In the genomic region with DNA sequence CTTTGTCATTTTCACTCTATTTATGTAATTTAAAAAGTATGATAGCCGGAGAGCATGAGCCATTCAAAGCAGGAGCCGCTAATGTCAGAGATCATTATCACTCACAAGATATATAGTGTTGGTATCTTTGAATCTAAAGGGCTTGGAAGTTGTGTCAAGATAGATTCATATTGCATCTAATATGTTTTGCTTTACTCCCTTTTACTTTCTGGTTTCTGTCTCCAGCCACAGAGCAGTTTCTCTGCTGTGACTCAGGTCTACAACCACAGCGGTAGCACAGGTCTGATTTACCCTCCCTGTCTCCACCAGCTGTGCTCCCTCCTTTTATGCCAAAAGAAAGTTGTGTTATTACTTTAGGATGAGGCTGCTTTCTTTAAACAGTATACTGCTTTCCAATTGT, we compare ENCODE assay signal across 13 cellular contexts.
A peak's percentile ranks its signal among the peaks of the same experiment; 100 is the strongest.
DNase-seq lines count a peak whose midpoint lies in the region; ATAC-seq and TF ChIP-seq lines count a peak whose summit lies in the region.
"Had no signal": no experiment of that assay in that cellular context is flagged by ENCODE, and none has a peak within 500 bp of the region (broad histone marks: within the 10 kb centered on the region; RNA-seq: fewer than 3 reads in every experiment).

No MANE protein-coding gene starts in this region.

- DNase-seq in activated CD8-positive, alpha-beta T cell treated with anti-CD3 and anti-CD28 coated beads for 36 hours, result peak; percentile 50
- no peak for DNase-seq in activated CD8-positive, alpha-beta T cell treated with anti-CD3 and anti-CD28 coated beads, Interleukin-2, amount 10 ng/mL, durations not matched to agents 7 days and 5 days
- DNase-seq in SK-N-DZ (ENCODE audit: low spot score), result peak; percentile 13
- DNase-seq in stimulated activated CD4-positive, alpha-beta T cell treated with anti-CD3 and anti-CD28 coated beads, Interleukin-4, amount 100 ng/mL, for 24 hours, result peak; percentile 25
- DNase-seq in SIG-M5 treated with dmso at 0.1 percent for 504 hours (lab: John Stamatoyannopoulos, UW; ENCODE audit: unreplicated experiment), result no peak
- DNase-seq in T-cell, result no peak
- DNase-seq: activated naive CD8-positive, alpha-beta T cell treated with anti-CD3 and anti-CD28 coated beads, Interleukin-2, amount 10 ng/mL, durations not matched to agents 7 days and 5 days; DMS153; NCI-H774; SIG-M5; transverse colon had no signal

- peak; percentile 94 for ATAC-seq in activated CD8-positive, alpha-beta T cell treated with anti-CD3 and anti-CD28 coated beads for 36 hours
- no peak for ATAC-seq in activated CD8-positive, alpha-beta T cell treated with anti-CD3 and anti-CD28 coated beads, Interleukin-2, amount 10 ng/mL, durations not matched to agents 7 days and 5 days
- ATAC-seq in HG02610 (IDR thresholded peaks at IDR 0.05; ENCODE audit: unreplicated experiment), result peak; percentile 56
- ATAC-seq in GM21529 (IDR thresholded peaks at IDR 0.05; ENCODE audit: unreplicated experiment), result no peak
- no peak for ATAC-seq in T-cell (replicated peaks in 1 of 4)

- no peak overlapping the region for H3K27ac Mint-ChIP-seq in activated CD8-positive, alpha-beta T cell treated with anti-CD3 and anti-CD28 coated beads for 36 hours
- H3K27ac Mint-ChIP-seq in activated CD8-positive, alpha-beta T cell treated with anti-CD3 and anti-CD28 coated beads, Interleukin-2, amount 10 ng/mL, durations not matched to agents 7 days and 5 days, result no peak overlapping the region
- no peak overlapping the region for H3K27ac Mint-ChIP-seq in T-cell
- H3K27ac Mint-ChIP-seq: activated naive CD8-positive, alpha-beta T cell treated with anti-CD3 and anti-CD28 coated beads, Interleukin-2, amount 10 ng/mL, durations not matched to agents 7 days and 5 days had no signal

- H3K4me1 Mint-ChIP-seq in activated CD8-positive, alpha-beta T cell treated with anti-CD3 and anti-CD28 coated beads for 36 hours (ENCODE audit: low read depth), result peaks cover 19% of the 10 kb centered on the region
- H3K4me1 Mint-ChIP-seq in activated CD8-positive, alpha-beta T cell treated with anti-CD3 and anti-CD28 coated beads, Interleukin-2, amount 10 ng/mL, durations not matched to agents 7 days and 5 days (ENCODE audit: low read depth), result peaks cover 7% of the 10 kb centered on the region
- H3K4me1 Mint-ChIP-seq in T-cell, result peaks cover 12 to 25% (median 12%) of the 10 kb centered on the region in 3 donors

- POLR2A ChIA-PET in activated CD8-positive, alpha-beta T cell treated with anti-CD3 and anti-CD28 coated beads for 36 hours (lab: Charles Lee), result no interaction called here
- POLR2A ChIA-PET in activated CD8-positive, alpha-beta T cell treated with anti-CD3 and anti-CD28 coated beads, Interleukin-2, amount 10 ng/mL, durations not matched to agents 7 days and 5 days (lab: Charles Lee), result no interaction called here
- POLR2A ChIA-PET in T-cell (lab: Charles Lee), result no interaction called here

- peaks cover 22% of the 10 kb centered on the region for H3K36me3 Mint-ChIP-seq in activated CD8-positive, alpha-beta T cell treated with anti-CD3 and anti-CD28 coated beads for 36 hours (ENCODE audit: low read depth)
- H3K36me3 Mint-ChIP-seq in activated CD8-positive, alpha-beta T cell treated with anti-CD3 and anti-CD28 coated beads, Interleukin-2, amount 10 ng/mL, durations not matched to agents 7 days and 5 days (ENCODE audit: low read depth), result peaks cover 33% of the 10 kb centered on the region
- peaks cover 50% of the 10 kb centered on the region for H3K36me3 Mint-ChIP-seq in T-cell

- H3K9me3 Mint-ChIP-seq in activated CD8-positive, alpha-beta T cell treated with anti-CD3 and anti-CD28 coated beads for 36 hours, result no peaks in the 10 kb centered on the region
- H3K9me3 Mint-ChIP-seq in activated CD8-positive, alpha-beta T cell treated with anti-CD3 and anti-CD28 coated beads, Interleukin-2, amount 10 ng/mL, durations not matched to agents 7 days and 5 days (ENCODE audit: insufficient read depth), result no peaks in the 10 kb centered on the region
- H3K9me3 Mint-ChIP-seq in T-cell, result no peaks in the 10 kb centered on the region

- H3K4me3 Mint-ChIP-seq in activated CD8-positive, alpha-beta T cell treated with anti-CD3 and anti-CD28 coated beads for 36 hours, result no peak overlapping the region
- H3K4me3 Mint-ChIP-seq in activated CD8-positive, alpha-beta T cell treated with anti-CD3 and anti-CD28 coated beads, Interleukin-2, amount 10 ng/mL, durations not matched to agents 7 days and 5 days, result no peak overlapping the region
- H3K4me3 Mint-ChIP-seq in T-cell, result no peak overlapping the region
- H3K4me3 Mint-ChIP-seq: activated naive CD8-positive, alpha-beta T cell treated with anti-CD3 and anti-CD28 coated beads, Interleukin-2, amount 10 ng/mL, durations not matched to agents 7 days and 5 days had no signal

- no peak for TF ChIP-seq CTCF in activated CD8-positive, alpha-beta T cell treated with anti-CD3 and anti-CD28 coated beads for 36 hours (IDR thresholded peaks at IDR 0.05)

- intact Hi-C loops in activated CD8-positive, alpha-beta T cell treated with anti-CD3 and anti-CD28 coated beads for 36 hours (cut with micrococcal nuclease), result no loop called here

- H3K27me3 Mint-ChIP-seq in activated CD8-positive, alpha-beta T cell treated with anti-CD3 and anti-CD28 coated beads for 36 hours, result no peaks in the 10 kb centered on the region
- H3K27me3 Mint-ChIP-seq in activated CD8-positive, alpha-beta T cell treated with anti-CD3 and anti-CD28 coated beads, Interleukin-2, amount 10 ng/mL, durations not matched to agents 7 days and 5 days (ENCODE audit: low read depth), result no peaks in the 10 kb centered on the region
- no peaks in the 10 kb centered on the region for H3K27me3 Mint-ChIP-seq in T-cell
- H3K27me3 Mint-ChIP-seq: activated naive CD8-positive, alpha-beta T cell treated with anti-CD3 and anti-CD28 coated beads, Interleukin-2, amount 10 ng/mL, durations not matched to agents 7 days and 5 days had no signal

- CTCF ChIA-PET in activated CD8-positive, alpha-beta T cell treated with anti-CD3 and anti-CD28 coated beads for 36 hours (lab: Charles Lee), result no interaction called here
- CTCF ChIA-PET in activated CD8-positive, alpha-beta T cell treated with anti-CD3 and anti-CD28 coated beads, Interleukin-2, amount 10 ng/mL, durations not matched to agents 7 days and 5 days (lab: Charles Lee), result no interaction called here
- CTCF ChIA-PET in T-cell (lab: Charles Lee), result no interaction called here

Comparison
In these comparisons a context has a peak if more than half of its experiments do, and no peak if none do; other contexts are left out.
1. ATAC-seq: peak in activated CD8-positive, alpha-beta T cell treated with anti-CD3 and anti-CD28 coated beads for 36 hours (single experiment) and HG02610 (single experiment); none in activated CD8-positive, alpha-beta T cell treated with anti-CD3 and anti-CD28 coated beads, Interleukin-2, amount 10 ng/mL, durations not matched to agents 7 days and 5 days (single experiment), GM21529 (single experiment) and T-cell (0 of 4).
2. DNase-seq: peak in activated CD8-positive, alpha-beta T cell treated with anti-CD3 and anti-CD28 coated beads for 36 hours (single experiment), SK-N-DZ (single experiment) and stimulated activated CD4-positive, alpha-beta T cell treated with anti-CD3 and anti-CD28 coated beads, Interleukin-4, amount 100 ng/mL, for 24 hours (single experiment); none in activated CD8-positive, alpha-beta T cell treated with anti-CD3 and anti-CD28 coated beads, Interleukin-2, amount 10 ng/mL, durations not matched to agents 7 days and 5 days (single experiment), SIG-M5 treated with dmso at 0.1 percent for 504 hours (single experiment) and T-cell (0 of 34).